8 cellular contexts compared by ENCODE assay signal in genomic region chr11:43579171-43579918, GRCh38.
DNase-seq lines count a peak whose midpoint lies in the region; ATAC-seq and TF ChIP-seq lines count a peak whose summit lies in the region.

No MANE protein-coding gene starts in this region.

- peak in 4 of 6 experiments; percentile 7 to 21 (median 19) for TF ChIP-seq CTCF in adrenal gland (IDR thresholded peaks at IDR 0.05)

- H4K20me1 ChIP-seq in BLaER1: peaks cover 36% of the 10 kb centered on the region; the same call in 1 of the 2 replicates

- H3K9ac ChIP-seq in BLaER1 (0 out of 2 replicates have a peak overlapping the region, but pooled peaks have one; percentile 41), iPS-20b (ENCODE audit: low read depth, low read length) (no peak overlapping the region)

- WGBS in adrenal gland, 4 donors: 1 to 3% (median 1%) methylated on average over 25 to 83 of the region's 83 CpGs

- no peak for TF ChIP-seq POLR2A in adrenal gland (IDR thresholded peaks at IDR 0.05)

- ATAC-seq in GM21515 (IDR thresholded peaks at IDR 0.05; ENCODE audit: unreplicated experiment) (peak; percentile 47), GM21723 (IDR thresholded peaks at IDR 0.05; ENCODE audit: unreplicated experiment) (no peak), HG03469 (IDR thresholded peaks at IDR 0.05; ENCODE audit: unreplicated experiment) (no peak)

- H3K4me3 ChIP-seq in BLaER1 (peak overlapping the region; percentile 73), adrenal gland (peak overlapping the region in 2 of 4 donors; percentile 29 to 49), iPS-20b (ENCODE audit: low read length) (peak overlapping the region; percentile 77)

- H3K9me3 ChIP-seq in BLaER1 (peaks cover 21% of the 10 kb centered on the region), adrenal gland (replicated peaks in 1 of 3) (no peaks in the 10 kb centered on the region), iPS-20b (ENCODE audit: insufficient read depth, low read depth, low read length) (peaks cover 5% of the 10 kb centered on the region; the same call in 1 of the 2 replicates)

- peaks cover 100% of the 10 kb centered on the region for H3K27me3 ChIP-seq in BLaER1
- peaks cover 93% of the 10 kb centered on the region for H3K27me3 ChIP-seq in adrenal gland
- H3K27me3 ChIP-seq in iPS-20b (ENCODE audit: insufficient read depth, low read length): peaks cover 99% of the 10 kb centered on the region

- no peak overlapping the region for H3K27ac ChIP-seq in BLaER1
- peak overlapping the region in 1 of 5 donors; percentile 59 for H3K27ac ChIP-seq in adrenal gland
- no peak overlapping the region for H3K27ac ChIP-seq in iPS-20b (ENCODE audit: low read length)

- peak; percentile 32 to 48 for DNase-seq in NOMO-1 (lab: John Stamatoyannopoulos, UW; ENCODE audit: unreplicated experiment in 2 of 2)
- no peak for DNase-seq in adrenal gland
- peak; percentile 44 to 65 for DNase-seq in stimulated activated CD4-positive, alpha-beta T cell treated with anti-CD3 and anti-CD28 coated beads, Interleukin-2, amount 100 ng/mL, for 24 hours

- no peaks in the 10 kb centered on the region for H3K4me1 ChIP-seq in BLaER1
- H3K4me1 ChIP-seq in adrenal gland (replicated peaks in 1 of 2): peaks cover 23 to 40% of the 10 kb centered on the region in 2 donors
- peaks cover 4% of the 10 kb centered on the region; the same call in 1 of the 2 replicates for H3K4me1 ChIP-seq in iPS-20b (ENCODE audit: insufficient read depth, low read length)

- H3K4me2 ChIP-seq in BLaER1: peak overlapping the region; percentile 95

- H3K36me3 ChIP-seq in BLaER1: no peaks in the 10 kb centered on the region
- no peaks in the 10 kb centered on the region for H3K36me3 ChIP-seq in adrenal gland (replicated peaks in 1 of 2)
- H3K36me3 ChIP-seq in iPS-20b (ENCODE audit: insufficient read depth, low read depth, low read length): no peaks in the 10 kb centered on the region

- intact Hi-C loops in adrenal gland (cut with DNase I): loop anchor here in 1 of 2 donors (10.0 kb wide), 3 partner anchors 125 to 275 kb away; no protein-coding TSS in a partner anchor

Comparison
In these comparisons a context has a peak if more than half of its experiments do, and no peak if none do; other contexts are left out.
1. DNase-seq: peak in NOMO-1 (2 of 2) and stimulated activated CD4-positive, alpha-beta T cell treated with anti-CD3 and anti-CD28 coated beads, Interleukin-2, amount 100 ng/mL, for 24 hours (2 of 2); none in adrenal gland (0 of 7).